In genomic region chr20:38671701-38672292, GRCh38 we compare ENCODE assay signal across 24 cellular contexts. TPM values are rescaled to one million over a fixed set of nuclear protein-coding genes. Genes with fewer than 3 reads are reported as not detected.
"Had no signal": no experiment of that assay in that cellular context is flagged by ENCODE, and none has a peak within 500 bp of the region (broad histone marks: within the 10 kb centered on the region; RNA-seq: fewer than 3 reads in every experiment).

No MANE protein-coding gene starts in this region.

- H3K4me2 ChIP-seq: KMS-11 had no signal

- ATAC-seq: activated CD8-positive, alpha-beta T cell treated with anti-CD3 and anti-CD28 coated beads, Interleukin-2, amount 10 ng/mL, durations not matched to agents 7 days and 5 days; PC-3 had no signal

- DNase-seq: activated CD4-positive, alpha-beta T cell treated with anti-CD3 and anti-CD28 coated beads for 48 hours; activated CD4-positive, alpha-beta T cell treated with anti-CD3 and anti-CD28 coated beads, Interleukin-2, amount 50 U/mL, for 4 hours; activated CD4-positive, CD25-positive, alpha-beta regulatory T cell treated with anti-CD3 and anti-CD28 coated beads, Interleukin-2, amount 50 U/mL, for 72 hours; activated CD8-positive, alpha-beta memory T cell treated with anti-CD3 and anti-CD28 coated beads, Interleukin-2, amount 50 U/mL, for 48 hours; activated CD8-positive, alpha-beta T cell treated with anti-CD3 and anti-CD28 coated beads, Interleukin-2, amount 10 ng/mL, durations not matched to agents 7 days and 5 days; activated effector memory CD4-positive, alpha-beta T cell treated with anti-CD3 and anti-CD28 coated beads, Interleukin-2, amount 50 U/mL, for 16 hours; activated naive CD4-positive, alpha-beta T cell treated with anti-CD3 and anti-CD28 coated beads for 36 hours; activated T-cell treated with anti-CD3 and anti-CD28 coated beads, Interleukin-2, amount 50 U/mL, for 1 hour; cerebellar nuclear complex; NCI-H2107; NCI-H2171 treated with DMSO at 0.1 percent for 48 hours; NCI-H226; NCI-H510A; NCI-H526 treated with DMSO at 0.1 percent for 48 hours; PC-3; SHP77 treated with DMSO at 0.1 percent for 48 hours had no signal

- H3K9me3 Mint-ChIP-seq: activated naive CD4-positive, alpha-beta T cell treated with anti-CD3 and anti-CD28 coated beads for 36 hours; activated T-helper 1 cell treated with anti-CD3 and anti-CD28 coated beads, Interleukin-12 subunit alpha, Interleukin-12 subunit beta, Interleukin-2, Interleukin-4 antibody, amounts not matched to agents 30 ng/mL and 10 ng/mL and 1 ng/mL, durations not matched to agents 14 hours and 24 hours and 36 hours; T-helper 1 cell treated with Interleukin-12 subunit alpha and Interleukin-12 subunit beta and Interleukin-4 antibody, amounts not matched to agents 30 μg/mL and 1 μg/mL, for 36 hours had no signal

- H3K4me3 Mint-ChIP-seq: activated CD8-positive, alpha-beta T cell treated with anti-CD3 and anti-CD28 coated beads, Interleukin-2, amount 10 ng/mL, durations not matched to agents 7 days and 5 days; activated naive CD4-positive, alpha-beta T cell treated with anti-CD3 and anti-CD28 coated beads for 36 hours; activated naive CD8-positive, alpha-beta T cell; activated T-helper 1 cell treated with anti-CD3 and anti-CD28 coated beads, Interleukin-12 subunit alpha, Interleukin-12 subunit beta, Interleukin-2, Interleukin-4 antibody, amounts not matched to agents 30 ng/mL and 10 ng/mL and 1 ng/mL, durations not matched to agents 14 hours and 24 hours and 36 hours; T-helper 1 cell treated with Interleukin-12 subunit alpha and Interleukin-12 subunit beta and Interleukin-4 antibody, amounts not matched to agents 30 μg/mL and 1 μg/mL, for 36 hours had no signal

- H3K27ac ChIP-seq: KMS-11 had no signal

- H3K36me3 Mint-ChIP-seq: activated naive CD8-positive, alpha-beta T cell had no signal

- H3K9ac ChIP-seq: KMS-11 had no signal

- FAIRE-seq: RCC 7860 had no signal

- H3K27ac Mint-ChIP-seq: activated CD8-positive, alpha-beta T cell treated with anti-CD3 and anti-CD28 coated beads, Interleukin-2, amount 10 ng/mL, durations not matched to agents 7 days and 5 days; activated naive CD4-positive, alpha-beta T cell treated with anti-CD3 and anti-CD28 coated beads for 36 hours; activated naive CD8-positive, alpha-beta T cell; activated T-helper 1 cell treated with anti-CD3 and anti-CD28 coated beads, Interleukin-12 subunit alpha, Interleukin-12 subunit beta, Interleukin-2, Interleukin-4 antibody, amounts not matched to agents 30 ng/mL and 10 ng/mL and 1 ng/mL, durations not matched to agents 14 hours and 24 hours and 36 hours; T-helper 1 cell treated with Interleukin-12 subunit alpha and Interleukin-12 subunit beta and Interleukin-4 antibody, amounts not matched to agents 30 μg/mL and 1 μg/mL, for 36 hours had no signal

RNA-seq across cellular contexts. Expression of gene SLC32A1, which starts 52.5 kb away (rescaled TPM):
- total RNA-seq: activated CD8-positive, alpha-beta T cell treated with anti-CD3 and anti-CD28 coated beads, Interleukin-2, amount 10 ng/mL, durations not matched to agents 7 days and 5 days; activated naive CD4-positive, alpha-beta T cell treated with anti-CD3 and anti-CD28 coated beads for 36 hours; activated T-helper 1 cell treated with anti-CD3 and anti-CD28 coated beads, Interleukin-12 subunit alpha, Interleukin-12 subunit beta, Interleukin-2, Interleukin-4 antibody, amounts not matched to agents 30 ng/mL and 10 ng/mL and 1 ng/mL, durations not matched to agents 14 hours and 24 hours and 36 hours; cardiac septum; MCF 10A; PC-3; SK-MEL-5 had no signal
